1 cellular context compared by ENCODE assay signal in the genomic region with DNA sequence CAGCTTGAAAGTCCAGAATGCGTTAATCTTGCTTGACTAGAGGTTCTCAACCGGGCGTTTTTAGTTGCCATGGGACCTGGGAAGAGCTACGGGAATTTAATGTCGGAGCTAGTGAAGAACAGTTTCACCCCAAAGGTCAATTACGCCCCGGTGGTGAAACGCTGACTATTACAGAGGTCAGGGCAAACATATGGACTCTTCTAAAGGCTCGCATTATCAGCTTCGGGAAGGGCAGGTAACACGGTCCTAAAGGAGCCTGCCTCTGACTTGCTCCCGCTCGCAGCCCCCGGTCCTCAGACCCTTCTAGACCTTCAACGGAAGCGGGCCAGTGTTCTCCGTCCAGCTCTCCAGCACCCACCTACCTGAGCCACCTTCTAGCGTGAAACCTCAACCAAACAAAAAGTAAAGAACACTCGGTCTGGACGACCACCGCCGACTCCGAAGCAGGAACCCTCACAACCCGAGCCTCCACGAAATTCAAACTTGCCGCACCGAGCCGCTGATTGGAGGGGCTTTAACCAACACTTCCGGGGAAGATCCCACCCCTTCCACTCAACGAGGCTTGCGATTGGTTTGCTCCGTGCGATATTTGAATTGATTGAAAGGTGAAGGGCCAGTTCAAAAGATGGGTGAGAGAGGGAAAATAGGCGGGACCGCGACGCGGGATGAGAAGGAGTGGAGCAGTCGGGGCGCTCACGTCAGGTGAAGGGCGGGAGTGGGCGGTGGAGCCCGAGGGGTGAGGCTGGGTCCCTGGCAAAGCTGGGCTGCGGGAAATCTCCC.
TF ChIP-seq lines count a peak whose summit lies in the region.

DLGAP5 (minus strand) TSS at position 485 of the 780 bp plus-strand sequence. CDS start 2,406 bp downstream, outside the sequence.

TF ChIP-seq in H1, 55 proteins besides CTCF, POLR2A, EP300 and RAD21 (continued from another document):
- no peak for TF ChIP-seq KDM1A (IDR thresholded peaks at IDR 0.05; ENCODE audit: borderline replicate concordance, low read length)
- TF ChIP-seq TAF1 (IDR thresholded peaks at IDR 0.05; ENCODE audit: low read depth, low read length) = peak; percentile 71; the same call in 1 of the 2 replicates
- TF ChIP-seq CTBP2 (IDR thresholded peaks at IDR 0.05; ENCODE audit: borderline replicate concordance, insufficient read depth, insufficient read length, low read length) = no peak
- no peak for TF ChIP-seq RFX5 (IDR thresholded peaks at IDR 0.05; ENCODE audit: borderline replicate concordance, low read depth, low read length)
- peak; percentile 67 for TF ChIP-seq CHD2 (IDR thresholded peaks at IDR 0.05; ENCODE audit: low read length)
- TF ChIP-seq, protein P1, sequence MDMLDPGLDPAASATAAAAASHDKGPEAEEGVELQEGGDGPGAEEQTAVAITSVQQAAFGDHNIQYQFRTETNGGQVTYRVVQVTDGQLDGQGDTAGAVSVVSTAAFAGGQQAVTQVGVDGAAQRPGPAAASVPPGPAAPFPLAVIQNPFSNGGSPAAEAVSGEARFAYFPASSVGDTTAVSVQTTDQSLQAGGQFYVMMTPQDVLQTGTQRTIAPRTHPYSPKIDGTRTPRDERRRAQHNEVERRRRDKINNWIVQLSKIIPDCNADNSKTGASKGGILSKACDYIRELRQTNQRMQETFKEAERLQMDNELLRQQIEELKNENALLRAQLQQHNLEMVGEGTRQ (IDR thresholded peaks at IDR 0.05; ENCODE audit: low read length) = no peak
